10 cellular contexts compared by ENCODE assay signal in the genomic region with DNA sequence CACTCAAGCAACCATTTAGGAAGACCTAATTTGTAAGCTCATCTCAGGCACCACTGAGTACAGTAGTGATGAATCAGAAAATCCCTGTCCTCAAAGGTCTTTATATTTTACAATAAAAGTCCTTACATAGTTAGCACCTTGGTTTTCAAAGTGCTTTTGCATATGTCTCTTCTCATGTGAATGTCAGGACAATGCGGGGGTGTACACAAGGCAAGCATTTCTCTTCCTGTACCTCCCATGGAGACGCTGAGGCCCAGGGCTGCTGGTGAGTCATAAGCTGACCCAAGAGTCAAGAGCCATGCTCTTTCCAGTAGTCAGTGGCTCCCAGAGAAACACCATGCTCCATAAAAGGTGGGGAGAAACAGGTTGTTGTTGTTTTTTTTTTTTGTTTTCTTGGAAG.
A peak's percentile ranks its signal among the peaks of the same experiment; 100 is the strongest.
DNase-seq lines count a peak whose midpoint lies in the region; ATAC-seq and TF ChIP-seq lines count a peak whose summit lies in the region.
"Had no signal": no experiment of that assay in that cellular context is flagged by ENCODE, and none has a peak within 500 bp of the region (broad histone marks: within the 10 kb centered on the region; RNA-seq: fewer than 3 reads in every experiment).

No MANE protein-coding gene starts in this region.

- H3K23ac ChIP-seq in neuronal stem cell (ENCODE audit: low read depth, low read length, poor library complexity): no peak overlapping the region

- H2BK5ac ChIP-seq in neuronal stem cell (ENCODE audit: low read length): no peak overlapping the region

- peaks cover 23% of the 10 kb centered on the region for H3K4me1 Mint-ChIP-seq in MCF 10A (ENCODE audit: insufficient read depth, unreplicated experiment)
- H3K4me1 Mint-ChIP-seq in stimulated activated memory B cell treated with anti-CD40 and anti-IgM and Interleukin-4, amounts not matched to agents 10 μg/mL and 1 μg/mL and 100 μg/mL, for 72 hours: peaks cover 85% of the 10 kb centered on the region

- H3K4me3 ChIP-seq in breast epithelium: no peak overlapping the region
- H3K4me3 ChIP-seq in epithelial cell of esophagus (ENCODE audit: low read length): no peak overlapping the region
- no peak overlapping the region for H3K4me3 ChIP-seq in neuronal stem cell (ENCODE audit: low read length in 2 of 2)
- H3K4me3 ChIP-seq: spleen had no signal

- no peak overlapping the region for H2BK12ac ChIP-seq in neuronal stem cell (ENCODE audit: low read length)

- no peak overlapping the region for H2BK120ac ChIP-seq in neuronal stem cell (ENCODE audit: low read depth, low read length)

- no peak overlapping the region for H3K4me3 Mint-ChIP-seq in MCF 10A (ENCODE audit: unreplicated experiment)
- H3K4me3 Mint-ChIP-seq in stimulated activated memory B cell treated with anti-CD40 and anti-IgM and Interleukin-4, amounts not matched to agents 10 μg/mL and 1 μg/mL and 100 μg/mL, for 72 hours: no peak overlapping the region

- H3K27ac ChIP-seq in breast epithelium (no peak overlapping the region), neuronal stem cell (replicated peaks; ENCODE audit: low read length) (no peak overlapping the region)
- H3K27ac ChIP-seq: spleen had no signal

- WGBS in neuronal stem cell (ENCODE audit: extremely low coverage in 2 of 2, insufficient read length in 2 of 2, insufficient replicate concordance in 1 of 2), 2 donors: no CpG with 5 or more reads among the region's 2 CpGs

- no peak overlapping the region for H2BK15ac ChIP-seq in neuronal stem cell (ENCODE audit: low read length)

- H2AFZ ChIP-seq in neuronal stem cell (ENCODE audit: low read length): no peak overlapping the region

- no peak overlapping the region for H3K14ac ChIP-seq in neuronal stem cell (ENCODE audit: low read length)

- H3K9me3 Mint-ChIP-seq in MCF 10A (ENCODE audit: unreplicated experiment): no peaks in the 10 kb centered on the region
- H3K9me3 Mint-ChIP-seq in stimulated activated memory B cell treated with anti-CD40 and anti-IgM and Interleukin-4, amounts not matched to agents 10 μg/mL and 1 μg/mL and 100 μg/mL, for 72 hours: no peaks in the 10 kb centered on the region

- H3K9ac ChIP-seq in neuronal stem cell (ENCODE audit: low read depth, low read length, poor library complexity): no peak overlapping the region

- H3K27me3 ChIP-seq in breast epithelium: no peaks in the 10 kb centered on the region
- H3K27me3 ChIP-seq in neuronal stem cell (ENCODE audit: control insufficient read depth in 3 of 3, insufficient read depth in 3 of 3, low read depth in 1 of 3, low read length in 3 of 3): no peaks in the 10 kb centered on the region
- H3K27me3 ChIP-seq: spleen had no signal

- H3K18ac ChIP-seq in neuronal stem cell (ENCODE audit: low read length): no peak overlapping the region

- no peak for TF ChIP-seq POLR2A in breast epithelium (IDR thresholded peaks at IDR 0.05)

- intact Hi-C loops in MCF 10A (cut with micrococcal nuclease) (no loop called here), breast epithelium (cut with DNase I; ENCODE audit: low total_unique reads) (no loop called here)

- H3K4me1 ChIP-seq in breast epithelium (no peaks in the 10 kb centered on the region), neuronal stem cell (ENCODE audit: control insufficient read depth in 2 of 2, insufficient read depth in 1 of 2, low read depth in 1 of 2, low read length in 2 of 2) (peaks cover 6 to 24% of the 10 kb centered on the region in 2 donors)

- peaks cover 5% of the 10 kb centered on the region for H3K36me3 Mint-ChIP-seq in MCF 10A (ENCODE audit: insufficient read depth, unreplicated experiment)
- peaks cover 69% of the 10 kb centered on the region for H3K36me3 Mint-ChIP-seq in stimulated activated memory B cell treated with anti-CD40 and anti-IgM and Interleukin-4, amounts not matched to agents 10 μg/mL and 1 μg/mL and 100 μg/mL, for 72 hours

- H4K91ac ChIP-seq in neuronal stem cell (ENCODE audit: low read depth, low read length, poor library complexity): no peak overlapping the region

- H2AK5ac ChIP-seq in neuronal stem cell (ENCODE audit: low read depth, low read length): no peak overlapping the region

- peak; percentile 92 for DNase-seq in MCF 10A (ENCODE audit: unreplicated experiment)
- DNase-seq in breast epithelium (ENCODE audit: low spot score in 2 of 2): no peak
- DNase-seq in epithelial cell of esophagus (ENCODE audit: low read depth): peak; percentile 68
- DNase-seq in GF-D8 (lab: John Stamatoyannopoulos, UW): no peak
- no peak for DNase-seq in neuronal stem cell (ENCODE audit: low spot score)
- DNase-seq: RPMI8226, spleen had no signal

- no peaks in the 10 kb centered on the region for H3K27me3 Mint-ChIP-seq in MCF 10A (ENCODE audit: insufficient read depth, unreplicated experiment)
- H3K27me3 Mint-ChIP-seq in stimulated activated memory B cell treated with anti-CD40 and anti-IgM and Interleukin-4, amounts not matched to agents 10 μg/mL and 1 μg/mL and 100 μg/mL, for 72 hours: no peaks in the 10 kb centered on the region

- H3K36me3 ChIP-seq in breast epithelium (no peaks in the 10 kb centered on the region), neuronal stem cell (replicated peaks in 1 of 2; ENCODE audit: control insufficient read depth in 2 of 2, insufficient read depth in 2 of 2, low read length in 2 of 2) (no peaks in the 10 kb centered on the region)

- TF ChIP-seq CTCF in MCF 10A (IDR thresholded peaks at IDR 0.05; ENCODE audit: unreplicated experiment) (no peak), breast epithelium (IDR thresholded peaks at IDR 0.05) (no peak), epithelial cell of esophagus (IDR thresholded peaks at IDR 0.05; ENCODE audit: insufficient read depth, low read depth, low read length, missing control alignments) (no peak)

- CTCF ChIA-PET in MCF 10A (lab: Yijun Ruan, JAX): interaction anchor here (0.6 to 1.1 kb wide), 3 partner anchors 20 to 411 kb away, joined by 3 to 4 read pairs (median 3); no protein-coding TSS in a partner anchor

- no peak overlapping the region for H3K4ac ChIP-seq in neuronal stem cell (ENCODE audit: low read length)

- H4K8ac ChIP-seq in neuronal stem cell (ENCODE audit: low read depth, low read length): no peak overlapping the region

- POLR2A ChIA-PET in MCF 10A (lab: Yijun Ruan, JAX): interaction anchor here (0.5 to 1.9 kb wide), 3 partner anchors 19 to 61 kb away, joined by 3 to 7 read pairs (median 4); no protein-coding TSS in a partner anchor

- no peak overlapping the region for H3K27ac Mint-ChIP-seq in MCF 10A (ENCODE audit: low read depth, unreplicated experiment)
- no peak overlapping the region for H3K27ac Mint-ChIP-seq in stimulated activated memory B cell treated with anti-CD40 and anti-IgM and Interleukin-4, amounts not matched to agents 10 μg/mL and 1 μg/mL and 100 μg/mL, for 72 hours

- no peak overlapping the region for H3K4me2 ChIP-seq in neuronal stem cell (ENCODE audit: insufficient read depth, low read length, poor library complexity, severe bottlenecking)

- H3K9me3 ChIP-seq in breast epithelium (no peaks in the 10 kb centered on the region), neuronal stem cell (replicated peaks in 1 of 2; ENCODE audit: control insufficient read depth in 2 of 2, insufficient read depth in 1 of 2, low read depth in 1 of 2, low read length in 2 of 2) (peaks cover 0 to 5% of the 10 kb centered on the region in 2 donors)
- H3K9me3 ChIP-seq: spleen had no signal

- ATAC-seq in stimulated activated memory B cell treated with anti-CD40 and anti-IgM and Interleukin-4, amounts not matched to agents 10 μg/mL and 1 μg/mL and 100 μg/mL, for 72 hours: peak; percentile 66
- no peak for ATAC-seq in HG02610 (IDR thresholded peaks at IDR 0.05; ENCODE audit: unreplicated experiment)

- no peaks in the 10 kb centered on the region for H3K79me1 ChIP-seq in neuronal stem cell (ENCODE audit: low read depth, low read length)

- no TSS peak for BruUV-seq in MCF 10A (replicated peaks; lab: Mats Ljungman, UMichigan)

TF ChIP-seq in PFSK-1, 5 proteins besides CTCF, POLR2A, EP300 and RAD21:
- no peak; the same call in 1 of the 2 replicates for TF ChIP-seq SIN3A (IDR thresholded peaks at IDR 0.05; ENCODE audit: borderline replicate concordance, insufficient read depth, low read length)
- peak; percentile 86 for TF ChIP-seq FOXP2 (optimal IDR thresholded peaks at IDR 0.05; ENCODE audit: borderline replicate concordance, extremely low read depth, extremely low read length, insufficient read depth)
- no peak; the same call in 1 of the 2 replicates for TF ChIP-seq POLR2AphosphoS5 (IDR thresholded peaks at IDR 0.05; ENCODE audit: low read depth, low read length)

Comparison
In these comparisons a context has a peak if more than half of its experiments do, and no peak if none do; other contexts are left out.
1. DNase-seq: peak in MCF 10A (single experiment) and epithelial cell of esophagus (single experiment); none in breast epithelium (0 of 2), GF-D8 (single experiment) and neuronal stem cell (single experiment).